24 cellular contexts compared by ENCODE assay signal in the genomic region with DNA sequence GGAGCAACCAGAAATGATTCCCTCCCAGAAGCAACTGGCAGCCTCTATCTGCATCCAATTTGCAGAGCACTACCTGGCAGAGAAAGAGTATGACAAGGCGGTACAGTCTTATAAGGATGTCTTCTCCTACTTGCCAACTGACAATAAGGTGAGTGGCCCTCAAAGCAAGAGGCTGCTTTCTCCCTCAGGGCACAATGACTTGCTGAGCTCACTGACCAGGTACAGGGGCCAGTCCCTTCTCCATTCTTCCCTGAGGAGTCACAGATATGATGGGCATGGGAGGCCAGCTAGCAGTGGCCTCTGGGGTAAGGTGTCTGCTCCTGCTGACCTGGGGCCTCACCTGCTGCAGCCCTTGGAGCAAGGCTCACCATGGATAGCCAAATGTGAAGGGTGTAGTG. TPM values are rescaled to one million over a fixed set of nuclear protein-coding genes. Genes with fewer than 3 reads are reported as not detected.
"Had no signal": no experiment of that assay in that cellular context is flagged by ENCODE, and none has a peak within 500 bp of the region (broad histone marks: within the 10 kb centered on the region; RNA-seq: fewer than 3 reads in every experiment).

No MANE protein-coding gene starts in this region.

- H3K4me3 Mint-ChIP-seq: activated CD4-positive, alpha-beta T cell treated with anti-CD3 and anti-CD28 coated beads, Interleukin-2, amount 10 ng/mL, durations not matched to agents 24 days and 14 days; activated CD8-positive, alpha-beta T cell treated with anti-CD3 and anti-CD28 coated beads for 36 hours; brain; central memory CD8-positive, alpha-beta T cell; naive B cell; neural crest cell; stimulated activated memory B cell treated with anti-CD40 and anti-IgM and Interleukin-4, amounts not matched to agents 10 μg/mL and 1 μg/mL and 100 μg/mL, for 72 hours; WTC11 had no signal

- H3K27ac Mint-ChIP-seq: activated CD4-positive, alpha-beta T cell treated with anti-CD3 and anti-CD28 coated beads, Interleukin-2, amount 10 ng/mL, durations not matched to agents 24 days and 14 days; activated CD8-positive, alpha-beta T cell treated with anti-CD3 and anti-CD28 coated beads for 36 hours; brain; stimulated activated memory B cell treated with anti-CD40 and anti-IgM and Interleukin-4, amounts not matched to agents 10 μg/mL and 1 μg/mL and 100 μg/mL, for 72 hours; WTC11 had no signal

- H3K36me3 ChIP-seq: colonic mucosa, right lobe of liver, vagina had no signal

- H3K9me3 ChIP-seq: colonic mucosa, right lobe of liver, stomach, suprapubic skin, tibial nerve, vagina had no signal

- H3K4me1 Mint-ChIP-seq: brain, WTC11 had no signal

- ATAC-seq: activated CD8-positive, alpha-beta T cell treated with anti-CD3 and anti-CD28 coated beads for 36 hours; right lobe of liver; stimulated activated memory B cell treated with anti-CD40 and anti-IgM and Interleukin-4, amounts not matched to agents 10 μg/mL and 1 μg/mL and 100 μg/mL, for 72 hours; WTC11 had no signal

- DNase-seq: activated CD4-positive, alpha-beta T cell treated with anti-CD3 and anti-CD28 coated beads, Interleukin-2, amount 10 ng/mL, durations not matched to agents 24 days and 14 days; activated CD8-positive, alpha-beta T cell treated with anti-CD3 and anti-CD28 coated beads for 36 hours; activated T-cell treated with anti-CD3 and anti-CD28 coated beads, Interleukin-2, amount 50 U/mL, for 1 hour; aorta; colonic mucosa; hippocampal formation; naive B cell; occipital lobe; right lobe of liver; stimulated activated CD4-positive, alpha-beta T cell treated with anti-CD3 and anti-CD28 coated beads, Interleukin-15, amount 100 ng/mL, for 24 hours; T1000 had no signal

- H3K36me3 Mint-ChIP-seq: activated naive CD4-positive, alpha-beta T cell treated with anti-CD3 and anti-CD28 coated beads, Interleukin-2, amount 50 U/mL, for 72 hours; WTC11 had no signal

- H3K4me3 ChIP-seq: colonic mucosa, right lobe of liver, stomach, suprapubic skin, tibial nerve, vagina had no signal

- H3K27me3 ChIP-seq: colonic mucosa, foreskin keratinocyte, right lobe of liver, stomach, suprapubic skin, tibial nerve, vagina had no signal

- H3K9me3 Mint-ChIP-seq: activated CD4-positive, alpha-beta T cell treated with anti-CD3 and anti-CD28 coated beads, Interleukin-2, amount 10 ng/mL, durations not matched to agents 24 days and 14 days; activated CD8-positive, alpha-beta T cell treated with anti-CD3 and anti-CD28 coated beads for 36 hours; activated naive CD4-positive, alpha-beta T cell treated with anti-CD3 and anti-CD28 coated beads, Interleukin-2, amount 50 U/mL, for 72 hours; brain; central memory CD8-positive, alpha-beta T cell; naive B cell; neural crest cell; stimulated activated memory B cell treated with anti-CD40 and anti-IgM and Interleukin-4, amounts not matched to agents 10 μg/mL and 1 μg/mL and 100 μg/mL, for 72 hours; WTC11 had no signal

- H3K4me1 ChIP-seq: colonic mucosa, foreskin keratinocyte, right lobe of liver, tibial nerve had no signal

- FAIRE-seq: small intestine had no signal

- H3K27ac ChIP-seq: colonic mucosa, foreskin keratinocyte, right lobe of liver, stomach, suprapubic skin, tibial nerve, vagina had no signal

- H3K27me3 Mint-ChIP-seq: activated CD4-positive, alpha-beta T cell treated with anti-CD3 and anti-CD28 coated beads, Interleukin-2, amount 10 ng/mL, durations not matched to agents 24 days and 14 days; activated CD8-positive, alpha-beta T cell treated with anti-CD3 and anti-CD28 coated beads for 36 hours; central memory CD8-positive, alpha-beta T cell; naive B cell; stimulated activated memory B cell treated with anti-CD40 and anti-IgM and Interleukin-4, amounts not matched to agents 10 μg/mL and 1 μg/mL and 100 μg/mL, for 72 hours had no signal

RNA-seq across cellular contexts. Expression of a gene that starts 59.3 kb away (rescaled TPM):
- total RNA-seq: colonic mucosa, foreskin keratinocyte, lower leg skin, neural crest cell, occipital lobe, suprapubic skin, tibial nerve, vagina, WTC11 had no signal
- polyA plus RNA-seq: foreskin keratinocyte had no signal
